ENCODE assay signal across 25 cellular contexts in the genomic region with DNA sequence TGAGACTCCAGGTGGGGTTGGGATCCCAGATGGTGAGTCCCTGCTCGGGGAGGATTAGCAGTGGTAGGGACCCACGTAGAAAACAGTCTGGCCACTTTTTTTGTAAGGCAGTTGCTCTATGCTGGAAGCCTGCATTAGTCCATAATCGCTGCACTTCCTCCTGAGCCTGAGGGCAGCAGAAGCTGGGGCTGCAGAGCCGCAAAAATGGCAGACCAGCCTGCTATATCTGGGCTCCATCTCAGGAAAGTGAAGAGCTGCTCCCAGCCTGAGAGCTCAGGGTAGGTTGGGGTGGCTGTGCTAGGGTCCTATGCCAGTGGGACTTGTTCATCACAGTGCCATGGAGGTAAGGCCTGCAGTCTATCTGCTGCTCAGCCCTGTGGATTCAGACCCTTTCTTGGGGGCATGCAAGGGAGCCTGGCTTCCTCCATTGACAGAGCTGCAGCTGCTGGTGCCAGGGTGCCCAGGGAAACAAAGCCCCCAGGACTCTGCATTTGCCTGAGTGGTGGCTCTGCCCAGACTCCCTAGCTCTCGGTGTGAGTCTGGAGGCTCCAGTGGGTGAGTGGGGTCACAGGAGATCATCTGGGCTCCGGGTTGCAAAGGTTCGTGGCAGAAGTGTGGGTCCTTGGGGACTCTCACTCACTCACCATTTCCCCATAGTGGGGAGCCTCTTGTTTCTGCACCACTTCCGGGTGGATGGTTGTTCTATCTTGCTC.
"Had no signal": no experiment of that assay in that cellular context is flagged by ENCODE, and none has a peak within 500 bp of the region (broad histone marks: within the 10 kb centered on the region; RNA-seq: fewer than 3 reads in every experiment).

No MANE protein-coding gene starts in this region.

- H3K27ac ChIP-seq: PC-9 had no signal

- H3K4me3 Mint-ChIP-seq: activated B cell treated with CpG ODN at 0.5 μM for 24 hours; activated CD4-positive, alpha-beta memory T cell treated with anti-CD3 and anti-CD28 coated beads for 36 hours; activated CD4-positive, alpha-beta T cell treated with anti-CD3 and anti-CD28 coated beads, Interleukin-2, amount 10 ng/mL, durations not matched to agents 7 days and 5 days; activated naive CD4-positive, alpha-beta T cell treated with anti-CD3 and anti-CD28 coated beads for 36 hours; activated naive CD8-positive, alpha-beta T cell; activated T-helper 17 cell treated with anti-CD3 and anti-CD28 coated beads, Interleukin-2, amount 50 U/mL, for 72 hours; brain; T-helper 17 cell had no signal

- H3K4me2 ChIP-seq: PC-9 had no signal

- H3K36me3 ChIP-seq: MG63 had no signal

- H3K36me3 Mint-ChIP-seq: activated CD4-positive, alpha-beta memory T cell treated with anti-CD3 and anti-CD28 coated beads for 36 hours; activated naive CD8-positive, alpha-beta T cell; brain had no signal

- DNase-seq: activated B cell treated with CpG ODN at 0.5 μM for 24 hours; activated CD4-positive, alpha-beta memory T cell treated with anti-CD3 and anti-CD28 coated beads for 36 hours; activated CD4-positive, alpha-beta T cell treated with anti-CD3 and anti-CD28 coated beads for 1 hour; activated CD4-positive, alpha-beta T cell treated with anti-CD3 and anti-CD28 coated beads, Interleukin-2, amount 10 ng/mL, durations not matched to agents 7 days and 5 days; activated gamma-delta T cell; activated naive CD4-positive, alpha-beta T cell treated with anti-CD3 and anti-CD28 coated beads for 36 hours; activated T-cell treated with anti-CD3 and anti-CD28 coated beads for 4 hours; activated T-cell treated with anti-CD3 and anti-CD28 coated beads, Interleukin-2, amount 50 U/mL, for 48 hours; amygdala; MG63; MV-4-11; NCI-H1105; NCI-H1436; NCI-H1694 treated with DMSO at 0.1 percent for 48 hours; NCI-H2029 treated with DMSO at 0.1 percent for 48 hours; NCI-H345; NCI-H510A; NCI-H526 treated with DMSO at 0.1 percent for 48 hours; PC-9; SHP77 treated with DMSO at 0.1 percent for 48 hours; T-helper 17 cell; T-helper 9 cell had no signal

- H3K27ac Mint-ChIP-seq: activated B cell treated with CpG ODN at 0.5 μM for 24 hours; activated CD4-positive, alpha-beta memory T cell treated with anti-CD3 and anti-CD28 coated beads for 36 hours; activated CD4-positive, alpha-beta T cell treated with anti-CD3 and anti-CD28 coated beads, Interleukin-2, amount 10 ng/mL, durations not matched to agents 7 days and 5 days; activated naive CD4-positive, alpha-beta T cell treated with anti-CD3 and anti-CD28 coated beads for 36 hours; activated naive CD8-positive, alpha-beta T cell; activated T-helper 17 cell treated with anti-CD3 and anti-CD28 coated beads, Interleukin-2, amount 50 U/mL, for 72 hours; brain; T-helper 17 cell had no signal

- ATAC-seq: activated T-helper 17 cell treated with anti-CD3 and anti-CD28 coated beads, Interleukin-2, amount 50 U/mL, for 72 hours; T-helper 17 cell had no signal

- H3K9me3 Mint-ChIP-seq: brain had no signal

- H3K9me3 ChIP-seq: MG63 had no signal

- H3K27me3 ChIP-seq: MG63 had no signal

- H3K4me1 Mint-ChIP-seq: activated B cell treated with CpG ODN at 0.5 μM for 24 hours; activated CD4-positive, alpha-beta T cell treated with anti-CD3 and anti-CD28 coated beads, Interleukin-2, amount 10 ng/mL, durations not matched to agents 7 days and 5 days; activated T-helper 17 cell treated with anti-CD3 and anti-CD28 coated beads, Interleukin-2, amount 50 U/mL, for 72 hours; brain; T-helper 17 cell had no signal

- H3K27me3 Mint-ChIP-seq: activated B cell treated with CpG ODN at 0.5 μM for 24 hours; activated CD4-positive, alpha-beta memory T cell treated with anti-CD3 and anti-CD28 coated beads for 36 hours; activated CD4-positive, alpha-beta T cell treated with anti-CD3 and anti-CD28 coated beads, Interleukin-2, amount 10 ng/mL, durations not matched to agents 7 days and 5 days; activated naive CD8-positive, alpha-beta T cell; activated T-helper 17 cell treated with anti-CD3 and anti-CD28 coated beads, Interleukin-2, amount 50 U/mL, for 72 hours; T-helper 17 cell had no signal

- H2AFZ ChIP-seq: PC-9 had no signal

- H3K4me3 ChIP-seq: MG63, PC-9 had no signal
